In genomic region chr9:136482793-136483588, GRCh38 we compare ENCODE assay signal across 8 cellular contexts. TPM values are rescaled to one million over a fixed set of nuclear protein-coding genes. Genes with fewer than 3 reads are reported as not detected.
DNase-seq lines count a peak whose midpoint lies in the region; ATAC-seq and TF ChIP-seq lines count a peak whose summit lies in the region.

Gene SEC16A (minus strand): TSS chr9:136483040. CDS start chr9:136477615, 5,425 bp downstream.

- intact Hi-C loops in activated T-helper 1 cell treated with anti-CD3 and anti-CD28 coated beads, Interleukin-12 subunit alpha, Interleukin-12 subunit beta, Interleukin-2, Interleukin-4 antibody, amounts not matched to agents 30 ng/mL and 10 ng/mL and 1 ng/mL, durations not matched to agents 14 hours and 24 hours and 36 hours (cut with micrococcal nuclease): loop anchor here (1.0 to 10.0 kb wide), 14 partner anchors 44 to 969 kb away; partner anchors contain the start of genes ABCA2, AGPAT2, DNLZ and ENTR1

- peaks cover 20% of the 10 kb centered on the region for H3K4me1 ChIP-seq in DOHH2 (ENCODE audit: control insufficient read depth, low read length)

- peak; percentile 68 to 70 for ATAC-seq in naive B cell (ENCODE audit: low read depth in 2 of 2)
- peak; percentile 80 for ATAC-seq in stimulated activated effector memory CD8-positive, alpha-beta T cell treated with anti-CD3 and anti-CD28 coated beads, Interleukin-12 subunit alpha, Interleukin-12 subunit beta, amount 100 ng/mL, for 72 hours

- H3K4me2 ChIP-seq in DOHH2 (ENCODE audit: low read length): peak within 1 kb of the TSS; percentile 96

- H3K4me3 Mint-ChIP-seq in activated T-helper 1 cell treated with anti-CD3 and anti-CD28 coated beads, Interleukin-12 subunit alpha, Interleukin-12 subunit beta, Interleukin-2, Interleukin-4 antibody, amounts not matched to agents 30 ng/mL and 10 ng/mL and 1 ng/mL, durations not matched to agents 14 hours and 24 hours and 36 hours: peak within 1 kb of the TSS; percentile 96
- peak within 1 kb of the TSS; percentile 91 to 99 (median 96) for H3K4me3 Mint-ChIP-seq in naive B cell
- H3K4me3 Mint-ChIP-seq in stimulated activated effector memory CD8-positive, alpha-beta T cell treated with anti-CD3 and anti-CD28 coated beads, Interleukin-12 subunit alpha, Interleukin-12 subunit beta, amount 100 ng/mL, for 72 hours: peak within 1 kb of the TSS; percentile 94

- no peaks in the 10 kb centered on the region for H3K27me3 ChIP-seq in DOHH2 (ENCODE audit: control insufficient read depth, low read length)

- no peak for TF ChIP-seq CTCF in DOHH2 (IDR thresholded peaks at IDR 0.05; ENCODE audit: low read depth, low read length, poor library complexity, severe bottlenecking)

- H3K9me3 ChIP-seq in DOHH2 (ENCODE audit: control insufficient read depth, insufficient read depth, low read length): no peaks in the 10 kb centered on the region

- no peaks in the 10 kb centered on the region for H3F3A ChIP-seq in DOHH2 (ENCODE audit: control insufficient read depth, insufficient read depth)

- no peaks in the 10 kb centered on the region for H3K27me3 Mint-ChIP-seq in activated T-helper 1 cell treated with anti-CD3 and anti-CD28 coated beads, Interleukin-12 subunit alpha, Interleukin-12 subunit beta, Interleukin-2, Interleukin-4 antibody, amounts not matched to agents 30 ng/mL and 10 ng/mL and 1 ng/mL, durations not matched to agents 14 hours and 24 hours and 36 hours (ENCODE audit: insufficient read depth)
- no peaks in the 10 kb centered on the region for H3K27me3 Mint-ChIP-seq in naive B cell

- H3K9me2 ChIP-seq in DOHH2 (replicated peaks; ENCODE audit: control insufficient read depth, low read length): no peaks in the 10 kb centered on the region

- H3K36me3 ChIP-seq in DOHH2 (ENCODE audit: control insufficient read depth, low read length): peaks cover 20% of the 10 kb centered on the region

- DNase-seq in GOT3 (lab: John Stamatoyannopoulos, UW): peak; percentile 94
- DNase-seq in LHCN-M2 (ENCODE audit: low read depth): peak; percentile 95
- DNase-seq in RPMI7951 (ENCODE audit: low read depth): peak; percentile 91
- peak; percentile 98 for DNase-seq in activated T-helper 1 cell treated with anti-CD3 and anti-CD28 coated beads, Interleukin-12 subunit alpha, Interleukin-12 subunit beta, Interleukin-2, Interleukin-4 antibody, amounts not matched to agents 30 ng/mL and 10 ng/mL and 1 ng/mL, durations not matched to agents 14 hours and 24 hours and 36 hours (ENCODE audit: low spot score)
- peak; percentile 98 for DNase-seq in fibroblast of gingiva (ENCODE audit: low read depth)
- peak; percentile 98 for DNase-seq in naive B cell
- DNase-seq in stimulated activated effector memory CD8-positive, alpha-beta T cell treated with anti-CD3 and anti-CD28 coated beads, Interleukin-12 subunit alpha, Interleukin-12 subunit beta, amount 100 ng/mL, for 72 hours (ENCODE audit: low spot score in 2 of 2): peak; percentile 98

- H3K27ac ChIP-seq in DOHH2 (ENCODE audit: low read depth, low read length): peak within 1 kb of the TSS; percentile 85

- H3K4me3 ChIP-seq in DOHH2 (ENCODE audit: low read length): peak within 1 kb of the TSS; percentile 98

- peaks cover 14% of the 10 kb centered on the region for H3K36me3 Mint-ChIP-seq in activated T-helper 1 cell treated with anti-CD3 and anti-CD28 coated beads, Interleukin-12 subunit alpha, Interleukin-12 subunit beta, Interleukin-2, Interleukin-4 antibody, amounts not matched to agents 30 ng/mL and 10 ng/mL and 1 ng/mL, durations not matched to agents 14 hours and 24 hours and 36 hours (ENCODE audit: low read depth)
- no peaks in the 10 kb centered on the region for H3K36me3 Mint-ChIP-seq in naive B cell
- peaks cover 62% of the 10 kb centered on the region for H3K36me3 Mint-ChIP-seq in stimulated activated effector memory CD8-positive, alpha-beta T cell treated with anti-CD3 and anti-CD28 coated beads, Interleukin-12 subunit alpha, Interleukin-12 subunit beta, amount 100 ng/mL, for 72 hours

- peak within 1 kb of the TSS; percentile 95 for H3K27ac Mint-ChIP-seq in activated T-helper 1 cell treated with anti-CD3 and anti-CD28 coated beads, Interleukin-12 subunit alpha, Interleukin-12 subunit beta, Interleukin-2, Interleukin-4 antibody, amounts not matched to agents 30 ng/mL and 10 ng/mL and 1 ng/mL, durations not matched to agents 14 hours and 24 hours and 36 hours
- peak within 1 kb of the TSS; percentile 98 to 100 (median 99) for H3K27ac Mint-ChIP-seq in naive B cell
- peak within 1 kb of the TSS; percentile 99 for H3K27ac Mint-ChIP-seq in stimulated activated effector memory CD8-positive, alpha-beta T cell treated with anti-CD3 and anti-CD28 coated beads, Interleukin-12 subunit alpha, Interleukin-12 subunit beta, amount 100 ng/mL, for 72 hours

- peaks cover 23% of the 10 kb centered on the region; the same call in 1 of the 2 replicates for H4K20me1 ChIP-seq in DOHH2 (ENCODE audit: control insufficient read depth, insufficient read depth, low read depth, low read length)

- H3K9me3 Mint-ChIP-seq in activated T-helper 1 cell treated with anti-CD3 and anti-CD28 coated beads, Interleukin-12 subunit alpha, Interleukin-12 subunit beta, Interleukin-2, Interleukin-4 antibody, amounts not matched to agents 30 ng/mL and 10 ng/mL and 1 ng/mL, durations not matched to agents 14 hours and 24 hours and 36 hours: no peaks in the 10 kb centered on the region
- no peaks in the 10 kb centered on the region for H3K9me3 Mint-ChIP-seq in naive B cell
- H3K9me3 Mint-ChIP-seq in stimulated activated effector memory CD8-positive, alpha-beta T cell treated with anti-CD3 and anti-CD28 coated beads, Interleukin-12 subunit alpha, Interleukin-12 subunit beta, amount 100 ng/mL, for 72 hours: no peaks in the 10 kb centered on the region

- H3K79me2 ChIP-seq in DOHH2 (ENCODE audit: control insufficient read depth, low read length): peaks cover 49% of the 10 kb centered on the region

- peaks cover 23% of the 10 kb centered on the region for H3K4me1 Mint-ChIP-seq in activated T-helper 1 cell treated with anti-CD3 and anti-CD28 coated beads, Interleukin-12 subunit alpha, Interleukin-12 subunit beta, Interleukin-2, Interleukin-4 antibody, amounts not matched to agents 30 ng/mL and 10 ng/mL and 1 ng/mL, durations not matched to agents 14 hours and 24 hours and 36 hours (ENCODE audit: low read depth)
- H3K4me1 Mint-ChIP-seq in naive B cell: peaks cover 14 to 38% (median 36%) of the 10 kb centered on the region in 3 donors
- H3K4me1 Mint-ChIP-seq in stimulated activated effector memory CD8-positive, alpha-beta T cell treated with anti-CD3 and anti-CD28 coated beads, Interleukin-12 subunit alpha, Interleukin-12 subunit beta, amount 100 ng/mL, for 72 hours: peaks cover 39% of the 10 kb centered on the region

RNA-seq across cellular contexts. Expression of gene SEC16A, which starts in this region (rescaled TPM):
- 25.5 and 28.9 TPM in 2 replicates for total RNA-seq in LHCN-M2 (2014; rRNA removed)
- 35.2 TPM for polyA plus RNA-seq in LHCN-M2 (2012)
- 14.5 and 14.8 TPM in 2 replicates for total RNA-seq in RPMI7951 (2014; rRNA removed; shearing (Covaris generic))
- 87.3 and 88.5 TPM in 2 replicates for total RNA-seq in activated T-helper 1 cell treated with anti-CD3 and anti-CD28 coated beads, Interleukin-12 subunit alpha, Interleukin-12 subunit beta, Interleukin-2, Interleukin-4 antibody, amounts not matched to agents 30 ng/mL and 10 ng/mL and 1 ng/mL, durations not matched to agents 14 hours and 24 hours and 36 hours
- polyA plus RNA-seq in naive B cell (ENCODE audit: low read depth in 6 of 6): 10 to 100 TPM; 10.3 to 35.2 (median 20.0) TPM

Comparison
In these comparisons a context has a peak if more than half of its experiments do, and no peak if none do; other contexts are left out.
1. Peak in every context shown above with its lines: DNase-seq, ATAC-seq, H3K4me3 ChIP-seq and H3K27ac ChIP-seq.